1 cellular context compared by ENCODE assay signal in the genomic region with DNA sequence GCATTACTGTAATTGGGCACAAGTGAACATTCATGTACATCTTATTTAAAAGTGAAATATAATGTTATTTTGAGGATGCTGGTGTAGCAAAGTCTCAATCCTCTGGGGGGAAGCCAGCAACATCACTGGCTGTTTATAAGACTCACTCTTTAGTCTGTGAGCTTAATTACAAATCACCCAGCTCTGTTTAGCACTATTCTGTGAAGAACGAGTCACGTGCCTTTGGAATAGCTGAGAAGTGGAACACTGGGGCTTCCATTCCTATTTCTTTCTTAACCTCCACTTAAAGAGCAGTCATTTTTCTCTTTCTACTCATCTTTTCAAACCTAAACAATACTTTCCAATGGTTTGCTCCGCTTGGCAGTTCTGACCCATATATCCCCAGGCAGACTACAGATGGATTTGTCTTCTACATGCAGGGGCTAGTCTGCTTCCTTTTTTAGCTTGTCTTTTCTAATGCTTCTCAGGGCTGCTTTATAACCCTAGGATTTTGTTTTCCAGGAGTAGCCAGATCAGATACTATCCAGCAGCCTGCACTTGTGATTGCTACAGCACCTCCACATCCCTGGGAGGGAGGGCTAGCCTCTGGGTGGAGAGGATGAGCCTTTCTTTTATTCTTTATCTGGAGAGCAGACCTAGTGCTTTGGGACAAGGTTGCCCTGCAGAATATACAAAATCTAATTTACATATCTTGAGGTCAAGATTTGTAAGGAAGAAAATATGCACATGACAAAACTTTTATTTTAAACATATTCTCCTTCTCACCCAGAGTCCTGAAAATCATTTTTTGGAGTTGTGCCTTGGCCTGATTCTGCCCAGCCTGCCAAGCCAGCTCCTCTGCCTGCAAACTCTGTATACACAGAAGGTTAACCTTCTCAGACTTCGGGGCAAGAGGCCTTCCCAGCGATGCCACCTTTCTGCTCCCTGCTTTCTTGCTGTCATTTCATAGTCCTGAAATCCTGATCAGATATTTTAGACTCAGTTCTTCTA.
TF ChIP-seq lines count a peak whose summit lies in the region.

No MANE protein-coding gene starts in this region.

TF ChIP-seq in SK-N-SH treated with all-trans-retinoic acid at 6 μM for 48 hours, 23 proteins besides CTCF, POLR2A, EP300 and RAD21 (continued from another document):
- TF ChIP-seq, protein P1, sequence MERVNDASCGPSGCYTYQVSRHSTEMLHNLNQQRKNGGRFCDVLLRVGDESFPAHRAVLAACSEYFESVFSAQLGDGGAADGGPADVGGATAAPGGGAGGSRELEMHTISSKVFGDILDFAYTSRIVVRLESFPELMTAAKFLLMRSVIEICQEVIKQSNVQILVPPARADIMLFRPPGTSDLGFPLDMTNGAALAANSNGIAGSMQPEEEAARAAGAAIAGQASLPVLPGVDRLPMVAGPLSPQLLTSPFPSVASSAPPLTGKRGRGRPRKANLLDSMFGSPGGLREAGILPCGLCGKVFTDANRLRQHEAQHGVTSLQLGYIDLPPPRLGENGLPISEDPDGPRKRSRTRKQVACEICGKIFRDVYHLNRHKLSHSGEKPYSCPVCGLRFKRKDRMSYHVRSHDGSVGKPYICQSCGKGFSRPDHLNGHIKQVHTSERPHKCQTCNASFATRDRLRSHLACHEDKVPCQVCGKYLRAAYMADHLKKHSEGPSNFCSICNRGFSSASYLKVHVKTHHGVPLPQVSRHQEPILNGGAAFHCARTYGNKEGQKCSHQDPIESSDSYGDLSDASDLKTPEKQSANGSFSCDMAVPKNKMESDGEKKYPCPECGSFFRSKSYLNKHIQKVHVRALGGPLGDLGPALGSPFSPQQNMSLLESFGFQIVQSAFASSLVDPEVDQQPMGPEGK (CRISPR knock-in tag; IDR thresholded peaks at IDR 0.05; ENCODE audit: borderline replicate concordance), result no peak
